21 cellular contexts compared by ENCODE assay signal in genomic region chr10:110825510-110825909, GRCh38.
"Had no signal": no experiment of that assay in that cellular context is flagged by ENCODE, and none has a peak within 500 bp of the region (broad histone marks: within the 10 kb centered on the region; RNA-seq: fewer than 3 reads in every experiment).

No MANE protein-coding gene starts in this region.

- H3K27me3 Mint-ChIP-seq: activated naive CD4-positive, alpha-beta T cell treated with anti-CD3 and anti-CD28 coated beads, Interleukin-2, amount 50 U/mL, for 24 hours had no signal

- H3K27ac Mint-ChIP-seq: activated CD8-positive, alpha-beta T cell treated with anti-CD3 and anti-CD28 coated beads, Interleukin-2, amount 10 ng/mL, durations not matched to agents 7 days and 5 days; activated naive CD4-positive, alpha-beta T cell treated with anti-CD3 and anti-CD28 coated beads, Interleukin-2, amount 50 U/mL, for 24 hours; activated T-helper 1 cell treated with anti-CD3 and anti-CD28 coated beads, Interleukin-12 subunit alpha, Interleukin-12 subunit beta, Interleukin-2, Interleukin-4 antibody, amounts not matched to agents 30 ng/mL and 10 ng/mL and 1 ng/mL, durations not matched to agents 14 hours and 24 hours and 36 hours; immature natural killer cell; mesothelial cell of epicardium; natural killer cell treated with Interleukin-12 subunit alpha and Interleukin-12 subunit beta and Interleukin-15 and Interleukin-18, amount 100 ng/mL, for 72 hours had no signal

- H3K27me3 ChIP-seq: brain microvascular endothelial cell, esophagus squamous epithelium, left lung, pancreas, tibial artery had no signal

- ATAC-seq: activated CD8-positive, alpha-beta T cell treated with anti-CD3 and anti-CD28 coated beads, Interleukin-2, amount 10 ng/mL, durations not matched to agents 7 days and 5 days; left lung; natural killer cell treated with Interleukin-12 subunit alpha and Interleukin-12 subunit beta and Interleukin-15 and Interleukin-18, amount 100 ng/mL, for 72 hours; pancreas; sciatic nerve had no signal

- H3K4me3 Mint-ChIP-seq: activated CD8-positive, alpha-beta T cell treated with anti-CD3 and anti-CD28 coated beads, Interleukin-2, amount 10 ng/mL, durations not matched to agents 7 days and 5 days; activated naive CD4-positive, alpha-beta T cell treated with anti-CD3 and anti-CD28 coated beads, Interleukin-2, amount 50 U/mL, for 24 hours; activated T-helper 1 cell treated with anti-CD3 and anti-CD28 coated beads, Interleukin-12 subunit alpha, Interleukin-12 subunit beta, Interleukin-2, Interleukin-4 antibody, amounts not matched to agents 30 ng/mL and 10 ng/mL and 1 ng/mL, durations not matched to agents 14 hours and 24 hours and 36 hours; immature natural killer cell; mesothelial cell of epicardium; natural killer cell treated with Interleukin-12 subunit alpha and Interleukin-12 subunit beta and Interleukin-15 and Interleukin-18, amount 100 ng/mL, for 72 hours had no signal

- H3K9me3 Mint-ChIP-seq: activated naive CD4-positive, alpha-beta T cell treated with anti-CD3 and anti-CD28 coated beads, Interleukin-2, amount 50 U/mL, for 24 hours; activated T-helper 1 cell treated with anti-CD3 and anti-CD28 coated beads, Interleukin-12 subunit alpha, Interleukin-12 subunit beta, Interleukin-2, Interleukin-4 antibody, amounts not matched to agents 30 ng/mL and 10 ng/mL and 1 ng/mL, durations not matched to agents 14 hours and 24 hours and 36 hours; immature natural killer cell; mesothelial cell of epicardium; natural killer cell treated with Interleukin-12 subunit alpha and Interleukin-12 subunit beta and Interleukin-15 and Interleukin-18, amount 100 ng/mL, for 72 hours had no signal

- H3K9me3 ChIP-seq: esophagus squamous epithelium, left lung, pancreas, tibial artery had no signal

- H3K4me3 ChIP-seq: coronary artery, esophagus squamous epithelium, left lung, pancreas, tibial artery had no signal

- H3K4me1 Mint-ChIP-seq: immature natural killer cell had no signal

- DNase-seq: activated CD4-positive, alpha-beta T cell treated with anti-CD3 and anti-CD28 coated beads for 1 hour; activated CD4-positive, alpha-beta T cell treated with anti-CD3 and anti-CD28 coated beads, Interleukin-2, amount 50 U/mL, for 1 hour; activated CD8-positive, alpha-beta T cell treated with anti-CD3 and anti-CD28 coated beads, Interleukin-2, amount 10 ng/mL, durations not matched to agents 7 days and 5 days; activated gamma-delta T cell treated with Interleukin-2 at 50 U/mL for 16 hours; aorta; brain microvascular endothelial cell; cerebellar nuclear complex; esophagus squamous epithelium; immature natural killer cell; left lung; pancreas; stimulated activated CD4-positive, alpha-beta T cell treated with anti-CD3 and anti-CD28 coated beads, Interleukin-4, amount 100 ng/mL, for 1 hour; stimulated activated naive CD4-positive, alpha-beta T cell treated with Interleukin-2 at 50 U/mL for 16 hours; T-helper 1 cell; tibial artery had no signal

- H3K36me3 Mint-ChIP-seq: activated naive CD4-positive, alpha-beta T cell treated with anti-CD3 and anti-CD28 coated beads, Interleukin-2, amount 50 U/mL, for 24 hours; immature natural killer cell; natural killer cell treated with Interleukin-12 subunit alpha and Interleukin-12 subunit beta and Interleukin-15 and Interleukin-18, amount 100 ng/mL, for 72 hours had no signal

- H3K27ac ChIP-seq: brain microvascular endothelial cell, coronary artery, left lung, pancreas, tibial artery had no signal

- H3K36me3 ChIP-seq: brain microvascular endothelial cell, esophagus squamous epithelium, left lung, pancreas, tibial artery had no signal
